ENCODE assay signal across 8 cellular contexts in the genomic region with DNA sequence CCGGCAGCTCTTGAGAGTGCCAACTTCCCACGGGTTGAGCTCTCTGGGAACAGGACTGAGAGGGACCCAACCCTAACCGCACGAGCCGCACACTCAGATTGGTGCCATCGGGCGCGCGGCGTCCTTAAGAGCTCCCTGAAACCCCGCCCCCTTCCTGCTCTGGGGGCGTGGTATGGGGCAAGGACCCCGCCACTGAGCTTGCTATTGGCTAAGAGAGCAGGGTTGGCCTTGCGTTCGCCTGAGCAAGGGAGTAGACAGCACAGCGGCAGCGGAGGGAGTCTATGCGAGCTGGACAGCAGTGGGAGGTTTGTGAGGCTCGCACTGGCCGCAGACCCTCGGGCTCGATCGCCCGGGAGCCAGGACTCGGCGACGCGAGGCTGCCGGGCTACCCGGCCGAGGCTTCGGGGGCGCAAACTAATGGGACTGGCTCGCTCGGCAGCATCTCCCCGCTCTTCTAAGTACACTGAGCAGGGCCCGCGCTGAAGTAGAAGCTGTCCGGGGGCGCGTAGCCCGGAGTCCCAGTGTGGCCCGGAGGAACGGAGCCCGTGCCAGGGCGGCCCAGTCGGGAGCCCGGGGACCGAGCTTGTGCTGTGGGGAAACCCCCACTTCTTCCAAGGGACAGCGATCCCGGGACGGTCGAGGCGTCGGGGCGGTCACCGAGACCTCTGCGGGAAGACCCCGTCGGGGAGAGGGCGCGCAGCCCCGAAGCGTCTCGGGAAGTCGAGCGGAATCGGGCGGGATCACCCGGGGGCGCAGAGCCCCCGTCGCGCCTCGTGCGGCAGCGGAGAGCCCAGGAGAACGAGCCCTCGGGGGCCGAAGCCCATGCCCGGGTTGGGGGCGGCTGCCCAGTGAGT. TPM values are rescaled to one million over a fixed set of nuclear protein-coding genes. Genes with fewer than 3 reads are reported as not detected.
DNase-seq lines count a peak whose midpoint lies in the region; ATAC-seq and TF ChIP-seq lines count a peak whose summit lies in the region.

A gene (plus strand): TSS at position 282 of the 854 bp plus-strand sequence. CDS start 756 bp downstream, outside the sequence.

- ATAC-seq in GM21737 (IDR thresholded peaks at IDR 0.05; ENCODE audit: unreplicated experiment) (peak; percentile 91), natural killer cell (peak; percentile 95 to 99 (median 95))

- TF ChIP-seq CTCF in fibroblast of mammary gland (conservative IDR thresholded peaks at IDR 0.05; ENCODE audit: control insufficient read depth, insufficient read depth, low read depth, low read length): no peak
- no peak for TF ChIP-seq CTCF in natural killer cell (IDR thresholded peaks at IDR 0.05)

- H3K27ac ChIP-seq in Karpas-422 (ENCODE audit: low read length): no peak within 1 kb of the TSS

- H3K79me2 ChIP-seq in Karpas-422 (ENCODE audit: low read length): no peaks in the 10 kb centered on the region

- no peaks in the 10 kb centered on the region for H3K36me3 ChIP-seq in Karpas-422 (ENCODE audit: insufficient read depth, low read length)

- no peaks in the 10 kb centered on the region for H3K9me3 ChIP-seq in Karpas-422 (ENCODE audit: low read length)

- DNase-seq in DMS79 treated with DMSO at 0.1 percent for 48 hours (lab: John Stamatoyannopoulos, UW): peak; percentile 79
- DNase-seq in Karpas-422: peak; percentile 95
- DNase-seq in RPMI7951 (ENCODE audit: low read depth): peak; percentile 96
- DNase-seq in activated T-helper 2 cell treated with anti-CD3 and anti-CD28 coated beads, Interferon-gamma antibody, Interleukin-2, Interleukin-4, amounts not matched to agents 10 μg/mL and 5 μg/mL and 100 μg/mL, durations not matched to agents 14 hours and 24 hours and 36 hours (ENCODE audit: low spot score): peak; percentile 80
- peak; percentile 94 for DNase-seq in fibroblast of mammary gland (ENCODE audit: low read depth)
- DNase-seq in natural killer cell: peak; percentile 76
- DNase-seq in stimulated activated naive CD4-positive, alpha-beta T cell (lab: John Stamatoyannopoulos, UW): peak; percentile 78 to 86 (median 80)

- peak within 1 kb of the TSS; percentile 74 for H3K9ac ChIP-seq in Karpas-422 (ENCODE audit: low read length)

- intact Hi-C loops in activated T-helper 2 cell treated with anti-CD3 and anti-CD28 coated beads, Interferon-gamma antibody, Interleukin-2, Interleukin-4, amounts not matched to agents 10 μg/mL and 5 μg/mL and 100 μg/mL, durations not matched to agents 14 hours and 24 hours and 36 hours (cut with micrococcal nuclease): loop anchor here (2.0 to 5.0 kb wide), 3 partner anchors 336 to 558 kb away; a partner anchor contains a TSS
- intact Hi-C loops in natural killer cell (cut with micrococcal nuclease): loop anchor here (1.0 kb wide), 2 partner anchors 393 to 457 kb away; no protein-coding TSS in a partner anchor

- H3K4me3 Mint-ChIP-seq in activated T-helper 2 cell treated with anti-CD3 and anti-CD28 coated beads, Interferon-gamma antibody, Interleukin-2, Interleukin-4, amounts not matched to agents 10 μg/mL and 5 μg/mL and 100 μg/mL, durations not matched to agents 14 hours and 24 hours and 36 hours (ENCODE audit: low read depth): peak within 1 kb of the TSS; percentile 81
- H3K4me3 Mint-ChIP-seq in natural killer cell: peak within 1 kb of the TSS; percentile 90

- H3K27me3 ChIP-seq in Karpas-422 (ENCODE audit: low read length): no peaks in the 10 kb centered on the region

- peak within 1 kb of the TSS; percentile 76 for H3K4me2 ChIP-seq in Karpas-422 (ENCODE audit: low read depth, low read length, poor library complexity, severe bottlenecking)

- no peaks in the 10 kb centered on the region for H3K9me3 Mint-ChIP-seq in activated T-helper 2 cell treated with anti-CD3 and anti-CD28 coated beads, Interferon-gamma antibody, Interleukin-2, Interleukin-4, amounts not matched to agents 10 μg/mL and 5 μg/mL and 100 μg/mL, durations not matched to agents 14 hours and 24 hours and 36 hours
- no peaks in the 10 kb centered on the region for H3K9me3 Mint-ChIP-seq in natural killer cell

- H3K4me1 Mint-ChIP-seq in activated T-helper 2 cell treated with anti-CD3 and anti-CD28 coated beads, Interferon-gamma antibody, Interleukin-2, Interleukin-4, amounts not matched to agents 10 μg/mL and 5 μg/mL and 100 μg/mL, durations not matched to agents 14 hours and 24 hours and 36 hours (ENCODE audit: low read depth): peaks cover 16% of the 10 kb centered on the region
- peaks cover 5 to 34% of the 10 kb centered on the region in 2 donors for H3K4me1 Mint-ChIP-seq in natural killer cell

- peak within 1 kb of the TSS; percentile 45; the same call in 1 of the 2 replicates for H2AFZ ChIP-seq in Karpas-422 (ENCODE audit: low read length)

- no peaks in the 10 kb centered on the region for H3K36me3 Mint-ChIP-seq in activated T-helper 2 cell treated with anti-CD3 and anti-CD28 coated beads, Interferon-gamma antibody, Interleukin-2, Interleukin-4, amounts not matched to agents 10 μg/mL and 5 μg/mL and 100 μg/mL, durations not matched to agents 14 hours and 24 hours and 36 hours (ENCODE audit: low read depth)
- no peaks in the 10 kb centered on the region for H3K36me3 Mint-ChIP-seq in natural killer cell

- H4K20me1 ChIP-seq in Karpas-422 (ENCODE audit: insufficient read depth, low read depth, low read length): no peaks in the 10 kb centered on the region; the same call in 1 of the 2 replicates

- H3K4me1 ChIP-seq in Karpas-422 (ENCODE audit: low read length): peaks cover 10% of the 10 kb centered on the region

- no peaks in the 10 kb centered on the region for H3K9me2 ChIP-seq in Karpas-422 (replicated peaks; ENCODE audit: insufficient read depth, low read length)

- H3K27ac Mint-ChIP-seq in activated T-helper 2 cell treated with anti-CD3 and anti-CD28 coated beads, Interferon-gamma antibody, Interleukin-2, Interleukin-4, amounts not matched to agents 10 μg/mL and 5 μg/mL and 100 μg/mL, durations not matched to agents 14 hours and 24 hours and 36 hours: peak within 1 kb of the TSS; percentile 14
- H3K27ac Mint-ChIP-seq in natural killer cell: peak within 1 kb of the TSS; percentile 59 to 84

- peaks cover 5% of the 10 kb centered on the region for H3K27me3 Mint-ChIP-seq in activated T-helper 2 cell treated with anti-CD3 and anti-CD28 coated beads, Interferon-gamma antibody, Interleukin-2, Interleukin-4, amounts not matched to agents 10 μg/mL and 5 μg/mL and 100 μg/mL, durations not matched to agents 14 hours and 24 hours and 36 hours (ENCODE audit: low read depth)
- peaks cover 0 to 3% of the 10 kb centered on the region in 2 donors for H3K27me3 Mint-ChIP-seq in natural killer cell (ENCODE audit: low read depth in 2 of 2)

- H3K4me3 ChIP-seq in Karpas-422 (ENCODE audit: low read length) (peak within 1 kb of the TSS; percentile 70), fibroblast of mammary gland (ENCODE audit: control insufficient read depth, low read depth, low read length) (peak within 1 kb of the TSS; percentile 65)

RNA-seq across cellular contexts. Expression of the gene that starts here (rescaled TPM):
- 0.67 and 2.5 TPM in 2 replicates for total RNA-seq in Karpas-422 (2014; rRNA removed; shearing (Covaris generic); ENCODE audit: low replicate concordance)
- 10.1 and 15.1 TPM in 2 replicates for total RNA-seq in RPMI7951 (2014; rRNA removed; shearing (Covaris generic))
- total RNA-seq in activated T-helper 2 cell treated with anti-CD3 and anti-CD28 coated beads, Interferon-gamma antibody, Interleukin-2, Interleukin-4, amounts not matched to agents 10 μg/mL and 5 μg/mL and 100 μg/mL, durations not matched to agents 14 hours and 24 hours and 36 hours: 7.4 and 7.6 TPM in 2 replicates
- 1 to 10 TPM; 3.2 to 4.7 (median 3.3) TPM for total RNA-seq in natural killer cell
